In the genomic region with DNA sequence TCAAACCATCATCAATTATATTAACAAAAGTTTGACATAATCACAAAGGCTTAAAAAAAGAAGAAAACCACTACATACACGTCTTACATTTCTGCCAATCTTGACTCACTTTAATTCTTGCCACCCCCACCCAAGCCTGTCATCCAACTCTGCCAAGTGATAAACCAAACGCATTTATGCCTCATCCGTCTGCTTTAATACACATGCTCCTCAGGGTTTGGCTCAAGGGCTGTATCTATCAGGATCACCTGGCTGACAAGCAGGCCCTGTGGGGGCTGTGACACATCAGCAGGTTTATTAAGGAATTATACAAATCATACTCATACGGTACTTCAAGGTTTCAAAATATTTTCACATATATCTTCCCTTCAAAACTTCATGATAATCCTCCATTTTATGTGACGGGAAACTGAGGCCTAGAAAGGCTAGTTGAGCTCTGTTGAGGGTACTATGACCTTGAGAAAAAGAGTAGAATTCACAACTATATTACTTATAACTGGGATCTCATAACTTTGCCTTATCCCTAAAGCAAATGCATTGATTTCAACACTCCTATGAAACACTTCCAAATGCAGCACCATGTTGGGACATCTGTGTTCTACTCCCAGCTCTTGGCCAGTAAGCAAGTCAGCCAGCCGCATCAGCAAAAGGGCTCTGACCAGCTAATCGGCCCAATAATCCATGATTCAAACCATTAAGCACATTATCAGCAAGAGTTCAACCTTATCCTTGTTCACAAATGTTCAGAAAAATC, we compare ENCODE assay signal across 18 cellular contexts. TPM values are rescaled to one million over a fixed set of nuclear protein-coding genes. Genes with fewer than 3 reads are reported as not detected.
DNase-seq lines count a peak whose midpoint lies in the region; ATAC-seq and TF ChIP-seq lines count a peak whose summit lies in the region.
"Had no signal": no experiment of that assay in that cellular context is flagged by ENCODE, and none has a peak within 500 bp of the region (broad histone marks: within the 10 kb centered on the region; RNA-seq: fewer than 3 reads in every experiment).

No MANE protein-coding gene starts in this region.

- peaks cover 40 to 100% (median 50%) of the 10 kb centered on the region in 3 donors for H3K4me1 ChIP-seq in gastroesophageal sphincter
- peaks cover 80 to 98% of the 10 kb centered on the region in 2 donors for H3K4me1 ChIP-seq in gastrocnemius medialis

- WGBS in gastroesophageal sphincter (ENCODE audit: low coverage in 1 of 2), 2 donors, result 37 to 43% methylated on average over 5 to 7 of the region's 7 CpGs

- peak; percentile 20 for DNase-seq in AG10803 (ENCODE audit: low read depth)
- DNase-seq in gastrocnemius medialis, result peak in 1 of 2 donors; percentile 42
- no peak for DNase-seq in GOT3 (lab: John Stamatoyannopoulos, UW)
- DNase-seq in epidermal melanocyte (ENCODE audit: insufficient read length, low spot score), result no peak
- DNase-seq in SIG-M5 treated with dmso at 0.1 percent for 504 hours (lab: John Stamatoyannopoulos, UW; ENCODE audit: unreplicated experiment), result no peak
- DNase-seq: ACHN; activated CD4-positive, alpha-beta T cell treated with anti-CD3 and anti-CD28 coated beads for 1 hour; activated CD8-positive, alpha-beta memory T cell treated with anti-CD3 and anti-CD28 coated beads, Interleukin-2, amount 50 U/mL, for 4 hours; Caco-2; cerebellar nuclear complex; immature natural killer cell; mucosa of descending colon; NCI-H187; NCI-H526; RPMI8226 had no signal

- ATAC-seq in gastroesophageal sphincter (no peak), gastrocnemius medialis (peak in 1 of 2 donors; percentile 29), GM18511 (IDR thresholded peaks at IDR 0.05; ENCODE audit: unreplicated experiment) (no peak)
- ATAC-seq: mucosa of descending colon had no signal

- in situ Hi-C loops in gastrocnemius medialis (cut with MboI; ENCODE audit: low sequenced_read_pairs in 4 of 4), result no loop called here

- H3K27ac ChIP-seq in angular gyrus (ENCODE audit: low read depth, low read length), result peak overlapping the region; percentile 93
- peak overlapping the region; percentile 87 to 92 (median 92) for H3K27ac ChIP-seq in gastroesophageal sphincter
- H3K27ac ChIP-seq in gastrocnemius medialis, result peak overlapping the region; percentile 83 to 97 (median 90)

- no peaks in the 10 kb centered on the region for H3K36me3 ChIP-seq in gastroesophageal sphincter
- no peaks in the 10 kb centered on the region for H3K36me3 ChIP-seq in gastrocnemius medialis

- intact Hi-C loops in gastrocnemius medialis (cut with DNase I; ENCODE audit: low total_unique reads), result no loop called here

- no peak for TF ChIP-seq CTCF in AG10803 (conservative IDR thresholded peaks at IDR 0.05; ENCODE audit: low read length)
- TF ChIP-seq CTCF in gastroesophageal sphincter (IDR thresholded peaks at IDR 0.05), result no peak
- TF ChIP-seq CTCF in gastrocnemius medialis (IDR thresholded peaks at IDR 0.05 in 4 of 5, conservative IDR thresholded peaks at IDR 0.05 in 1 of 5), result no peak

- H3K4me3 ChIP-seq in AG10803 (ENCODE audit: low read length) (no peak overlapping the region), gastroesophageal sphincter (no peak overlapping the region), gastrocnemius medialis (peak overlapping the region in 3 of 4 donors; percentile 29 to 68 (median 50))
- H3K4me3 ChIP-seq: mucosa of descending colon had no signal

- H3K27me3 ChIP-seq in gastroesophageal sphincter (no peaks in the 10 kb centered on the region), gastrocnemius medialis (no peaks in the 10 kb centered on the region)

- TF ChIP-seq POLR2A in gastroesophageal sphincter (IDR thresholded peaks at IDR 0.05) (no peak), gastrocnemius medialis (IDR thresholded peaks at IDR 0.05) (no peak)

- no peak for TF ChIP-seq EP300 in gastroesophageal sphincter (IDR thresholded peaks at IDR 0.05)

- H3K9me3 ChIP-seq in gastroesophageal sphincter, result no peaks in the 10 kb centered on the region
- H3K9me3 ChIP-seq in gastrocnemius medialis, result no peaks in the 10 kb centered on the region
- H3K9me3 ChIP-seq: Caco-2, mucosa of descending colon had no signal

RNA-seq across cellular contexts. Expression of gene SORT1, which starts 8.7 kb away (rescaled TPM):
- total RNA-seq in gastroesophageal sphincter (100 to 1,000 TPM in 2 of 4 donors, 10 to 100 TPM in 2; 66.6 to 142 (median 105) TPM), gastrocnemius medialis (100 to 1,000 TPM in 3 of 4 donors, 10 to 100 TPM in 1; 93.7 to 226 (median 190) TPM)

RNA-seq across cellular contexts. Expression of gene PSMA5, which starts 37.2 kb away (rescaled TPM):
- total RNA-seq in gastroesophageal sphincter, result 10 to 100 TPM; 28.2 to 61.5 (median 30.4) TPM
- 10 to 100 TPM; 63.5 to 82.5 (median 78.2) TPM for total RNA-seq in gastrocnemius medialis

Comparison
In these comparisons a context has a peak if more than half of its experiments do, and no peak if none do; other contexts are left out.
1. H3K4me3 ChIP-seq: peak in gastrocnemius medialis (3 of 4); none in AG10803 (single experiment) and gastroesophageal sphincter (0 of 2).
2. Peak in every context shown above with its lines, with median percentiles within 50 percentile points of each other: H3K27ac ChIP-seq.